8 cellular contexts compared by ENCODE assay signal in genomic region chr3:127590593-127591477, GRCh38.
DNase-seq lines count a peak whose midpoint lies in the region; ATAC-seq and TF ChIP-seq lines count a peak whose summit lies in the region.

TSS of gene TPRA1 (minus strand) at chr3:127590733. CDS start at chr3:127580146, 10,587 bp downstream.

- peak; percentile 72 for ATAC-seq in HG03196 (IDR thresholded peaks at IDR 0.05; ENCODE audit: unreplicated experiment)

- peak within 1 kb of the TSS; percentile 84 for H3K4me3 ChIP-seq in AG10803 (ENCODE audit: low read length)

- peak; percentile 12; the same call in 1 of the 2 replicates for TF ChIP-seq CTCF in AG10803 (conservative IDR thresholded peaks at IDR 0.05; ENCODE audit: low read length)

- DNase-seq in AG10803 (ENCODE audit: low read depth), result peak; percentile 98
- peak; percentile 94 for DNase-seq in NCI-H226
- DNase-seq in activated CD4-positive, CD25-positive, alpha-beta regulatory T cell (lab: John Stamatoyannopoulos, UW), result peak; percentile 45 to 63 (median 57)
- peak; percentile 89 for DNase-seq in central memory CD4-positive, alpha-beta T cell
- peak; percentile 97 for DNase-seq in iris pigment epithelial cell (ENCODE audit: low read depth)
- DNase-seq in stimulated activated CD4-positive, alpha-beta T cell treated with anti-CD3 and anti-CD28 coated beads, Interleukin-12 subunit alpha, Interleukin-12 subunit beta, amount 100 ng/mL, for 24 hours (ENCODE audit: low read depth in 2 of 2), result peak; percentile 64 to 75

- peak; percentile 76 for TF ChIP-seq POLR2A in GM18951 (IDR thresholded peaks at IDR 0.05; ENCODE audit: extremely low read depth, insufficient read depth, insufficient read length)

- in situ Hi-C loops in GM18951 (cut with MboI; ENCODE audit: low sequenced_read_pairs, unreplicated experiment), result no loop called here

Comparison
In these comparisons a context has a peak if more than half of its experiments do, and no peak if none do; other contexts are left out.
1. Peak in every context shown above with its lines: DNase-seq, ATAC-seq and H3K4me3 ChIP-seq.